In the genomic region with DNA sequence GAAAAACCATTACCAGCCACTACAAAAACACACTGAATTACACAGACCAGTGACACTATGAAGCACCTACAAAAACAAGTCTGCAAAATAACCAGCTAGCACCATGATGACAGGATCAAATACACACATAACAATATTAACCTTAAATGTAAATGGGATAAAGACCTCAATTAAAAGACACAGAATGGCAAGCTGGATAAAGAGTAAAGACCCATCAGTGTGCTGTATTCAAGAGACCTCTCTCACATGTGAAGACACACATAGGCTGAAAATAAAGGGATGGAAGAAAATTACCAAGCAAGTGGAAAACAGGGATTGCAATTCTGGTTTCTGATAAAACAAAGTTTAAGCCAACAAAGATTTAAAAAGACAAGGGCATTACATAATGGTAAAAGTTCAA, we compare ENCODE assay signal across 4 cellular contexts.
"Had no signal": no experiment of that assay in that cellular context is flagged by ENCODE, and none has a peak within 500 bp of the region (broad histone marks: within the 10 kb centered on the region; RNA-seq: fewer than 3 reads in every experiment).

No MANE protein-coding gene starts in this region.

- H3K27ac ChIP-seq: GM23248 had no signal

- H3K4me1 ChIP-seq: HAP-1 had no signal

- H3K36me3 ChIP-seq: HAP-1 had no signal

- H3K9me3 ChIP-seq: HAP-1 had no signal

- ATAC-seq: GM23338, HCT116 had no signal

- H3K4me3 ChIP-seq: GM23248, GM23338, HAP-1 had no signal
